ENCODE assay signal across 21 cellular contexts in genomic region chr3:9623148-9623547, GRCh38. TPM values are rescaled to one million over a fixed set of nuclear protein-coding genes. Genes with fewer than 3 reads are reported as not detected.
DNase-seq lines count a peak whose midpoint lies in the region; TF ChIP-seq lines count a peak whose summit lies in the region.
"Had no signal": no experiment of that assay in that cellular context is flagged by ENCODE, and none has a peak within 500 bp of the region (broad histone marks: within the 10 kb centered on the region; RNA-seq: fewer than 3 reads in every experiment).

No MANE protein-coding gene starts in this region.

- in situ Hi-C loops in GM13977 (cut with MboI; ENCODE audit: low pct_unique_long_range_greater_than_20kb, low sequenced_read_pairs, unreplicated experiment), result no loop called here

- H3K4me1 ChIP-seq in colonic mucosa, result no peaks in the 10 kb centered on the region
- H3K4me1 ChIP-seq: left ventricle myocardium inferior had no signal

- no peaks in the 10 kb centered on the region for H3K36me3 ChIP-seq in colonic mucosa
- H3K36me3 ChIP-seq: left ventricle myocardium inferior had no signal

- DNase-seq in DMS 273 (lab: John Stamatoyannopoulos, UW; ENCODE audit: unreplicated experiment) (peak; percentile 79), M059J (ENCODE audit: low read depth) (peak; percentile 29), SK-N-DZ (ENCODE audit: low spot score) (peak; percentile 52), myocyte (ENCODE audit: low read depth) (peak; percentile 90), T1000 (lab: John Stamatoyannopoulos, UW) (no peak), colonic mucosa (no peak), GM13977 (ENCODE audit: low spot score) (no peak), NCI-H2107 treated with DMSO at 0.1 percent for 48 hours (lab: John Stamatoyannopoulos, UW; ENCODE audit: unreplicated experiment) (no peak)
- DNase-seq: activated CD4-positive, alpha-beta memory T cell treated with anti-CD3 and anti-CD28 coated beads, Interleukin-2, amount 10 ng/mL, durations not matched to agents 7 days and 5 days; activated naive CD4-positive, alpha-beta T cell treated with Interleukin-2 at 50 U/mL for 16 hours; anterior cingulate cortex; CD8-positive, alpha-beta memory T cell; DND-41; effector CD4-positive, alpha-beta T cell; left ventricle myocardium inferior; mucosa of descending colon; NCI-H1417 treated with DMSO at 0.1 percent for 48 hours; NCI-H446; SHP77; substantia nigra had no signal

- H3K9me3 ChIP-seq in colonic mucosa, result no peaks in the 10 kb centered on the region

- H3K27ac ChIP-seq in colonic mucosa, result no peak overlapping the region
- H3K27ac ChIP-seq: KMS-11, left ventricle myocardium inferior had no signal

- no peak overlapping the region for H3K4me3 ChIP-seq in colonic mucosa
- H3K4me3 ChIP-seq: left ventricle myocardium inferior, mucosa of descending colon had no signal

- no peak overlapping the region for H3K9ac ChIP-seq in colonic mucosa (ENCODE audit: low read depth in 2 of 2, low read length in 2 of 2)
- H3K9ac ChIP-seq: KMS-11 had no signal

- TF ChIP-seq CTCF in colonic mucosa (IDR thresholded peaks at IDR 0.05) (no peak), GM13977 (IDR thresholded peaks at IDR 0.05; ENCODE audit: extremely low read depth, insufficient read depth, missing control alignments) (no peak)

- no peaks in the 10 kb centered on the region for H3K27me3 ChIP-seq in colonic mucosa

- intact Hi-C loops in colonic mucosa (cut with DNase I), result no loop called here

RNA-seq across cellular contexts. Expression of gene MTMR14, which starts 26.2 kb away (rescaled TPM):
- total RNA-seq in M059J (2014; rRNA removed; shearing (Covaris generic)), result 14.6 and 17.3 TPM in 2 replicates
- polyA plus RNA-seq in SK-N-DZ (2014; cell fraction: cytosol; rRNA removed), result 59.7 and 64.0 TPM in 2 replicates
- polyA plus RNA-seq in SK-N-DZ (2014; cell fraction: nucleus; rRNA removed), result 53.2 and 61.5 TPM in 2 replicates
- total RNA-seq in myocyte, result 21.2 and 23.6 TPM in 2 replicates
- 19.6 TPM for polyA plus RNA-seq in myocyte (2012)
- 10 to 100 TPM; 35.9 to 36.3 TPM for total RNA-seq in colonic mucosa

Comparison
In these comparisons a context has a peak if more than half of its experiments do, and no peak if none do; other contexts are left out.
1. DNase-seq: peak in DMS 273 (single experiment), M059J (single experiment), SK-N-DZ (single experiment) and myocyte (single experiment); none in T1000 (single experiment), colonic mucosa (single experiment), GM13977 (single experiment) and NCI-H2107 treated with DMSO at 0.1 percent for 48 hours (single experiment).